Comparison of ENCODE assay signal across 1 cellular context in genomic region chr20:23928788-23929187, GRCh38.
TF ChIP-seq lines count a peak whose summit lies in the region.

No MANE protein-coding gene starts in this region.

TF ChIP-seq in H1, 55 proteins besides CTCF, POLR2A, EP300 and RAD21:
- TF ChIP-seq SUZ12 (IDR thresholded peaks at IDR 0.05; ENCODE audit: low read length) (no peak), BCL11A (IDR thresholded peaks at IDR 0.05; ENCODE audit: low read depth in 2 of 2, low read length in 2 of 2) (no peak), MAFK (IDR thresholded peaks at IDR 0.05; ENCODE audit: low read depth, low read length) (no peak), E2F6 (IDR thresholded peaks at IDR 0.05) (no peak), NANOG (IDR thresholded peaks at IDR 0.05; ENCODE audit: insufficient read depth, low read depth, low read length, poor library complexity, severe bottlenecking) (no peak), TCF12 (IDR thresholded peaks at IDR 0.05; ENCODE audit: low read depth, low read length) (no peak), BRCA1 (IDR thresholded peaks at IDR 0.05; ENCODE audit: low read depth, low read length) (no peak), SP2 (IDR thresholded peaks at IDR 0.05; ENCODE audit: low read length) (no peak), HDAC6 (IDR thresholded peaks at IDR 0.05; ENCODE audit: low read depth, low read length) (no peak), POLR2AphosphoS5 (IDR thresholded peaks at IDR 0.05; ENCODE audit: low read depth, low read length) (no peak), KDM1A (IDR thresholded peaks at IDR 0.05; ENCODE audit: borderline replicate concordance, low read length) (no peak), BACH1 (IDR thresholded peaks at IDR 0.05; ENCODE audit: low read length) (no peak), TAF1 (IDR thresholded peaks at IDR 0.05; ENCODE audit: low read depth, low read length) (no peak)
TF ChIP-seq in H1: peak in this region for 0.
